1 cellular context compared by ENCODE assay signal in the genomic region with DNA sequence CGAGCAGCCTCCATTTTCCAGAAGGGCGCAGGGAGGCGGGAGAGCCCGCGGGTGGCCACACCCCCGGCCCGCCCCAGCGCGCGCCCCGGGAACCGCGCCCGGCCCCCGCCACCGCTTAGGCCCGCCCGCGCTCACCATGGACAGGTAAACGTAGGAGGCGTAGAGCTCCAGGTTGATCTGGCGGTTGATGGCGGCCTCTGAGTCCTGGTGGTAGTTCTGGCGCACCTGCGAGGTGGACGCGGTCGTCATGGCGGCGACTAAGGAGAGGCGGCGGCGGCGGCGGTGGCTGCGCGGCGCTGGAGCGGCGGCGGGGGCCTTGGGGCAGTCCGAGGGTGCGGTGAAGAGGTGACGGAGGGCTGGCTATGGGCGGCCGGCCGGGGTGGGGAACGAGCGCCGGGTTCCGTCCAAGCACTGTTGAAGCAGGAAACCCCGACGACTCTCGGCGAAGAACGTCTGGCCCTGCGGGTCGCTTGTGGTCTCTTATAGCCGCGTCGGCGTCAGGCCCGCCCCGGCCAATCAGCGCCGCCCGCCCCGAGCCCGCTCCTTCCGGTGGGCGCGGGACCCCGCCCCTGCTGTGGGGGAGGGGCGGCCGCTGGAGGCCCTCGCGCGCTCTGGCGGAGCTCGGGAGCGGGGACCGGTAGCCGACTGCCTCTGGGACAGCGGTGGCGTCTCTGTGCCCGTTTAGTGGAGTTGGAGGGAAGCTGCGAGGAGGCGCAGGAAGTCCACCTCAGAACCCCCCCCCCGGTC.
TF ChIP-seq lines count a peak whose summit lies in the region.

A gene (minus strand): TSS at position 458 of the 747 bp plus-strand sequence. CDS start 209 bp downstream, at position 249.

TF ChIP-seq in HepG2, 621 proteins besides CTCF, POLR2A, EP300 and RAD21 (continued from another document and continues in another):
- TF ChIP-seq, protein P1, sequence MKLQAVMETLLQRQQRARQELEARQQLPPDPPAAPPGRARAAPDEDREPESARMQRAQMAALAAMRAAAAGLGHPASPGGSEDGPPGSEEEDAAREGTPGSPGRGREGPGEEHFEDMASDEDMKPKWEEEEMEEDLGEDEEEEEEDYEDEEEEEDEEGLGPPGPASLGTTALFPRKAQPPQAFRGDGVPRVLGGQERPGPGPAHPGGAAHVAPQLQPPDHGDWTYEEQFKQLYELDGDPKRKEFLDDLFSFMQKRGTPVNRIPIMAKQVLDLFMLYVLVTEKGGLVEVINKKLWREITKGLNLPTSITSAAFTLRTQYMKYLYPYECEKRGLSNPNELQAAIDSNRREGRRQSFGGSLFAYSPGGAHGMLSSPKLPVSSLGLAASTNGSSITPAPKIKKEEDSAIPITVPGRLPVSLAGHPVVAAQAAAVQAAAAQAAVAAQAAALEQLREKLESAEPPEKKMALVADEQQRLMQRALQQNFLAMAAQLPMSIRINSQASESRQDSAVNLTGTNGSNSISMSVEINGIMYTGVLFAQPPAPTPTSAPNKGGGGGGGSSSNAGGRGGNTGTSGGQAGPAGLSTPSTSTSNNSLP (IDR thresholded peaks at IDR 0.05; ENCODE audit: low read depth, low read length), result no peak
- TF ChIP-seq, protein P2, sequence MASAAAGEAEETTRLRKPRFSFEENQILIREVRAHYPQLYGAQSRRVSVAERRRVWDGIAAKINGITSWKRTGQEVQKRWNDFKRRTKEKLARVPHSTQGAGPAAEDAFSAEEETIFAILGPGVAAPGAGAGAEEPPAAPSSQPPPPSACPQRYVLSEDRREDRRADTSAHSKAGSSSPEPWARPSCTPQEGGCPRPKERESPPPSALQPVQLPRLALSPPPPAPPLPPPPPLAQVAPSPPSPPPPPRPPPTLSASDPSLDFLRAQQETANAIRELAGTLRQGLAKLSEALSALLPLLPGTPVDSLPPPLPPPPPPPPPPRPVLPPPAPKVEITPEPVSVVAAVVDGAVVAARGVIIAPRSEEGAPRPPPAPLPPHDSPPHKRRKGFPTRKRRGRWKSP (CRISPR knock-in tag; IDR thresholded peaks at IDR 0.05), result 0 out of 2 replicates have a peak, but pooled peaks have one; percentile 45
- TF ChIP-seq ZNF747 (CRISPR knock-in tag; IDR thresholded peaks at IDR 0.05; ENCODE audit: borderline replicate concordance), result no peak
- no peak for TF ChIP-seq GZF1 (CRISPR knock-in tag; IDR thresholded peaks at IDR 0.05)
- TF ChIP-seq ZNF781 (CRISPR knock-in tag; IDR thresholded peaks at IDR 0.05; ENCODE audit: borderline replicate concordance, not compliant biosample characterization), result no peak
- peak; percentile 69 for TF ChIP-seq YEATS4 (CRISPR knock-in tag; IDR thresholded peaks at IDR 0.05; ENCODE audit: borderline replicate concordance)
- TF ChIP-seq, protein P3, sequence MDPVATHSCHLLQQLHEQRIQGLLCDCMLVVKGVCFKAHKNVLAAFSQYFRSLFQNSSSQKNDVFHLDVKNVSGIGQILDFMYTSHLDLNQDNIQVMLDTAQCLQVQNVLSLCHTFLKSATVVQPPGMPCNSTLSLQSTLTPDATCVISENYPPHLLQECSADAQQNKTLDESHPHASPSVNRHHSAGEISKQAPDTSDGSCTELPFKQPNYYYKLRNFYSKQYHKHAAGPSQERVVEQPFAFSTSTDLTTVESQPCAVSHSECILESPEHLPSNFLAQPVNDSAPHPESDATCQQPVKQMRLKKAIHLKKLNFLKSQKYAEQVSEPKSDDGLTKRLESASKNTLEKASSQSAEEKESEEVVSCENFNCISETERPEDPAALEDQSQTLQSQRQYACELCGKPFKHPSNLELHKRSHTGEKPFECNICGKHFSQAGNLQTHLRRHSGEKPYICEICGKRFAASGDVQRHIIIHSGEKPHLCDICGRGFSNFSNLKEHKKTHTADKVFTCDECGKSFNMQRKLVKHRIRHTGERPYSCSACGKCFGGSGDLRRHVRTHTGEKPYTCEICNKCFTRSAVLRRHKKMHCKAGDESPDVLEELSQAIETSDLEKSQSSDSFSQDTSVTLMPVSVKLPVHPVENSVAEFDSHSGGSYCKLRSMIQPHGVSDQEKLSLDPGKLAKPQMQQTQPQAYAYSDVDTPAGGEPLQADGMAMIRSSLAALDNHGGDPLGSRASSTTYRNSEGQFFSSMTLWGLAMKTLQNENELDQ (CRISPR knock-in tag; IDR thresholded peaks at IDR 0.05; ENCODE audit: borderline replicate concordance), result no peak
- peak; percentile 84; the same call in 1 of the 2 replicates for TF ChIP-seq ZC3H13 (CRISPR knock-in tag; IDR thresholded peaks at IDR 0.05)
- TF ChIP-seq CHD2 (IDR thresholded peaks at IDR 0.05; ENCODE audit: low read depth, low read length), result peak; percentile 65
- TF ChIP-seq, protein P4, sequence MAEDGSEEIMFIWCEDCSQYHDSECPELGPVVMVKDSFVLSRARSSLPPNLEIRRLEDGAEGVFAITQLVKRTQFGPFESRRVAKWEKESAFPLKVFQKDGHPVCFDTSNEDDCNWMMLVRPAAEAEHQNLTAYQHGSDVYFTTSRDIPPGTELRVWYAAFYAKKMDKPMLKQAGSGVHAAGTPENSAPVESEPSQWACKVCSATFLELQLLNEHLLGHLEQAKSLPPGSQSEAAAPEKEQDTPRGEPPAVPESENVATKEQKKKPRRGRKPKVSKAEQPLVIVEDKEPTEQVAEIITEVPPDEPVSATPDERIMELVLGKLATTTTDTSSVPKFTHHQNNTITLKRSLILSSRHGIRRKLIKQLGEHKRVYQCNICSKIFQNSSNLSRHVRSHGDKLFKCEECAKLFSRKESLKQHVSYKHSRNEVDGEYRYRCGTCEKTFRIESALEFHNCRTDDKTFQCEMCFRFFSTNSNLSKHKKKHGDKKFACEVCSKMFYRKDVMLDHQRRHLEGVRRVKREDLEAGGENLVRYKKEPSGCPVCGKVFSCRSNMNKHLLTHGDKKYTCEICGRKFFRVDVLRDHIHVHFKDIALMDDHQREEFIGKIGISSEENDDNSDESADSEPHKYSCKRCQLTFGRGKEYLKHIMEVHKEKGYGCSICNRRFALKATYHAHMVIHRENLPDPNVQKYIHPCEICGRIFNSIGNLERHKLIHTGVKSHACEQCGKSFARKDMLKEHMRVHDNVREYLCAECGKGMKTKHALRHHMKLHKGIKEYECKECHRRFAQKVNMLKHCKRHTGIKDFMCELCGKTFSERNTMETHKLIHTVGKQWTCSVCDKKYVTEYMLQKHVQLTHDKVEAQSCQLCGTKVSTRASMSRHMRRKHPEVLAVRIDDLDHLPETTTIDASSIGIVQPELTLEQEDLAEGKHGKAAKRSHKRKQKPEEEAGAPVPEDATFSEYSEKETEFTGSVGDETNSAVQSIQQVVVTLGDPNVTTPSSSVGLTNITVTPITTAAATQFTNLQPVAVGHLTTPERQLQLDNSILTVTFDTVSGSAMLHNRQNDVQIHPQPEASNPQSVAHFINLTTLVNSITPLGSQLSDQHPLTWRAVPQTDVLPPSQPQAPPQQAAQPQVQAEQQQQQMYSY (CRISPR knock-in tag; IDR thresholded peaks at IDR 0.05), result no peak
- no peak for TF ChIP-seq ZNF572 (CRISPR knock-in tag; IDR thresholded peaks at IDR 0.05)
- TF ChIP-seq RFXAP (CRISPR knock-in tag; IDR thresholded peaks at IDR 0.05; ENCODE audit: borderline replicate concordance), result peak; percentile 84
- TF ChIP-seq, protein P5, sequence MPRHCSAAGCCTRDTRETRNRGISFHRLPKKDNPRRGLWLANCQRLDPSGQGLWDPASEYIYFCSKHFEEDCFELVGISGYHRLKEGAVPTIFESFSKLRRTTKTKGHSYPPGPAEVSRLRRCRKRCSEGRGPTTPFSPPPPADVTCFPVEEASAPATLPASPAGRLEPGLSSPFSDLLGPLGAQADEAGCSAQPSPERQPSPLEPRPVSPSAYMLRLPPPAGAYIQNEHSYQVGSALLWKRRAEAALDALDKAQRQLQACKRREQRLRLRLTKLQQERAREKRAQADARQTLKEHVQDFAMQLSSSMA (CRISPR knock-in tag; IDR thresholded peaks at IDR 0.05), result 0 out of 2 replicates have a peak, but pooled peaks have one; percentile 68
- TF ChIP-seq SOX6 (IDR thresholded peaks at IDR 0.05), result no peak
- peak; percentile 56; the same call in 1 of the 2 replicates for TF ChIP-seq SOX6 (CRISPR knock-in tag; IDR thresholded peaks at IDR 0.05)
- no peak for TF ChIP-seq ZNF34 (CRISPR knock-in tag; IDR thresholded peaks at IDR 0.05; ENCODE audit: borderline replicate concordance)
- TF ChIP-seq ZNF564 (CRISPR knock-in tag; IDR thresholded peaks at IDR 0.05), result no peak
- 0 out of 2 replicates have a peak, but pooled peaks have one; percentile 25 for TF ChIP-seq RFXANK (CRISPR knock-in tag; IDR thresholded peaks at IDR 0.05)
- TF ChIP-seq TBP (CRISPR knock-in tag; IDR thresholded peaks at IDR 0.05), result no peak
- TF ChIP-seq TCF12 (IDR thresholded peaks at IDR 0.05), result no peak
- TF ChIP-seq TCF12 (CRISPR knock-in tag; IDR thresholded peaks at IDR 0.05), result 0 out of 2 replicates have a peak, but pooled peaks have one; percentile 48
- peak; percentile 28 for TF ChIP-seq TBL1XR1 (IDR thresholded peaks at IDR 0.05; ENCODE audit: borderline replicate concordance, low read length, partially characterized antibody)
- TF ChIP-seq, protein P6, sequence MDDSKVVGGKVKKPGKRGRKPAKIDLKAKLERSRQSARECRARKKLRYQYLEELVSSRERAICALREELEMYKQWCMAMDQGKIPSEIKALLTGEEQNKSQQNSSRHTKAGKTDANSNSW (CRISPR knock-in tag; IDR thresholded peaks at IDR 0.05; ENCODE audit: borderline replicate concordance), result no peak
- peak; percentile 96 for TF ChIP-seq SALL2 (CRISPR knock-in tag; IDR thresholded peaks at IDR 0.05)
- peak; percentile 33; the same call in 1 of the 2 replicates for TF ChIP-seq ZNF782 (CRISPR knock-in tag; IDR thresholded peaks at IDR 0.05; ENCODE audit: borderline replicate concordance)
- peak; percentile 66; the same call in 1 of the 2 replicates for TF ChIP-seq IRX3 (CRISPR knock-in tag; IDR thresholded peaks at IDR 0.05; ENCODE audit: borderline replicate concordance, low read depth)
- TF ChIP-seq HDAC1 (CRISPR knock-in tag; IDR thresholded peaks at IDR 0.05), result peak; percentile 68
- TF ChIP-seq ZEB1 (IDR thresholded peaks at IDR 0.05; ENCODE audit: insufficient replicate concordance, low read depth), result no peak
- TF ChIP-seq SETDB1 (CRISPR knock-in tag; IDR thresholded peaks at IDR 0.05; ENCODE audit: borderline replicate concordance), result no peak
- no peak for TF ChIP-seq ZNF335 (CRISPR knock-in tag; IDR thresholded peaks at IDR 0.05)
- TF ChIP-seq, protein P7, sequence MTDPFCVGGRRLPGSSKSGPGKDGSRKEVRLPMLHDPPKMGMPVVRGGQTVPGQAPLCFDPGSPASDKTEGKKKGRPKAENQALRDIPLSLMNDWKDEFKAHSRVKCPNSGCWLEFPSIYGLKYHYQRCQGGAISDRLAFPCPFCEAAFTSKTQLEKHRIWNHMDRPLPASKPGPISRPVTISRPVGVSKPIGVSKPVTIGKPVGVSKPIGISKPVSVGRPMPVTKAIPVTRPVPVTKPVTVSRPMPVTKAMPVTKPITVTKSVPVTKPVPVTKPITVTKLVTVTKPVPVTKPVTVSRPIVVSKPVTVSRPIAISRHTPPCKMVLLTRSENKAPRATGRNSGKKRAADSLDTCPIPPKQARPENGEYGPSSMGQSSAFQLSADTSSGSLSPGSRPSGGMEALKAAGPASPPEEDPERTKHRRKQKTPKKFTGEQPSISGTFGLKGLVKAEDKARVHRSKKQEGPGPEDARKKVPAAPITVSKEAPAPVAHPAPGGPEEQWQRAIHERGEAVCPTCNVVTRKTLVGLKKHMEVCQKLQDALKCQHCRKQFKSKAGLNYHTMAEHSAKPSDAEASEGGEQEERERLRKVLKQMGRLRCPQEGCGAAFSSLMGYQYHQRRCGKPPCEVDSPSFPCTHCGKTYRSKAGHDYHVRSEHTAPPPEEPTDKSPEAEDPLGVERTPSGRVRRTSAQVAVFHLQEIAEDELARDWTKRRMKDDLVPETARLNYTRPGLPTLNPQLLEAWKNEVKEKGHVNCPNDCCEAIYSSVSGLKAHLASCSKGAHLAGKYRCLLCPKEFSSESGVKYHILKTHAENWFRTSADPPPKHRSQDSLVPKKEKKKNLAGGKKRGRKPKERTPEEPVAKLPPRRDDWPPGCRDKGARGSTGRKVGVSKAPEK (CRISPR knock-in tag; IDR thresholded peaks at IDR 0.05; ENCODE audit: borderline replicate concordance), result no peak
- TF ChIP-seq KDM2A (CRISPR knock-in tag; IDR thresholded peaks at IDR 0.05; ENCODE audit: borderline replicate concordance, low read depth), result peak; percentile 71
- 0 out of 2 replicates have a peak, but pooled peaks have one; percentile 74 for TF ChIP-seq ZNF138 (CRISPR knock-in tag; IDR thresholded peaks at IDR 0.05; ENCODE audit: low read depth)
- no peak for TF ChIP-seq ZNF180 (CRISPR knock-in tag; IDR thresholded peaks at IDR 0.05; ENCODE audit: borderline replicate concordance, low read depth)
- TF ChIP-seq MXD4 (CRISPR knock-in tag; IDR thresholded peaks at IDR 0.05), result peak; percentile 47; the same call in 1 of the 2 replicates
- TF ChIP-seq KLF11 (CRISPR knock-in tag; IDR thresholded peaks at IDR 0.05), result no peak
- TF ChIP-seq KMT2B (CRISPR knock-in tag; IDR thresholded peaks at IDR 0.05), result peak; percentile 46; the same call in 1 of the 2 replicates
- TF ChIP-seq CENPX (CRISPR knock-in tag; IDR thresholded peaks at IDR 0.05), result no peak
- TF ChIP-seq WIZ (CRISPR knock-in tag; IDR thresholded peaks at IDR 0.05), result peak; percentile 39; the same call in 1 of the 2 replicates
- TF ChIP-seq FOXA3 (CRISPR knock-in tag; IDR thresholded peaks at IDR 0.05), result peak; percentile 53; the same call in 1 of the 2 replicates
- no peak for TF ChIP-seq MZF1 (CRISPR knock-in tag; IDR thresholded peaks at IDR 0.05; ENCODE audit: borderline replicate concordance)
- TF ChIP-seq ZNF644 (CRISPR knock-in tag; IDR thresholded peaks at IDR 0.05; ENCODE audit: low read depth), result no peak
- TF ChIP-seq, protein P8, sequence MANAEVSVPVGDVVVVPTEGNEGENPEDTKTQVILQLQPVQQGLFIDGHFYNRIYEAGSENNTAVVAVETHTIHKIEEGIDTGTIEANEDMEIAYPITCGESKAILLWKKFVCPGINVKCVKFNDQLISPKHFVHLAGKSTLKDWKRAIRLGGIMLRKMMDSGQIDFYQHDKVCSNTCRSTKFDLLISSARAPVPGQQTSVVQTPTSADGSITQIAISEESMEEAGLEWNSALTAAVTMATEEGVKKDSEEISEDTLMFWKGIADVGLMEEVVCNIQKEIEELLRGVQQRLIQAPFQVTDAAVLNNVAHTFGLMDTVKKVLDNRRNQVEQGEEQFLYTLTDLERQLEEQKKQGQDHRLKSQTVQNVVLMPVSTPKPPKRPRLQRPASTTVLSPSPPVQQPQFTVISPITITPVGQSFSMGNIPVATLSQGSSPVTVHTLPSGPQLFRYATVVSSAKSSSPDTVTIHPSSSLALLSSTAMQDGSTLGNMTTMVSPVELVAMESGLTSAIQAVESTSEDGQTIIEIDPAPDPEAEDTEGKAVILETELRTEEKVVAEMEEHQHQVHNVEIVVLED (CRISPR knock-in tag; IDR thresholded peaks at IDR 0.05; ENCODE audit: borderline replicate concordance), result peak; percentile 75
